2 cellular contexts compared by ENCODE assay signal in genomic region chr21:33657124-33657842, GRCh38.
TF ChIP-seq lines count a peak whose summit lies in the region.

No MANE protein-coding gene starts in this region.

TF ChIP-seq in liver, 16 proteins besides CTCF, POLR2A, EP300 and RAD21:
- TF ChIP-seq FOXA1 (IDR thresholded peaks at IDR 0.05) (no peak), ATF3 (IDR thresholded peaks at IDR 0.05) (no peak), JUND (IDR thresholded peaks at IDR 0.05) (no peak), EGR1 (IDR thresholded peaks at IDR 0.05; ENCODE audit: low read depth in 2 of 2) (peak in 1 of 2 donors; percentile 12), ZBTB33 (IDR thresholded peaks at IDR 0.05) (no peak), MAX (IDR thresholded peaks at IDR 0.05) (no peak), YY1 (IDR thresholded peaks at IDR 0.05) (no peak), FOXA2 (IDR thresholded peaks at IDR 0.05) (no peak), NR2F2 (IDR thresholded peaks at IDR 0.05) (peak; percentile 93), TAF1 (conservative IDR thresholded peaks at IDR 0.05) (no peak), HNF4A (conservative IDR thresholded peaks at IDR 0.05) (no peak), HNF4G (IDR thresholded peaks at IDR 0.05) (no peak), RXRA (IDR thresholded peaks at IDR 0.05) (peak; percentile 31 to 38)

TF ChIP-seq in HepG2, 621 proteins besides CTCF, POLR2A, EP300 and RAD21:
- no peak for TF ChIP-seq FUBP1 (CRISPR knock-in tag; IDR thresholded peaks at IDR 0.05; ENCODE audit: borderline replicate concordance)
- TF ChIP-seq ZNF331 (CRISPR knock-in tag; IDR thresholded peaks at IDR 0.05): no peak
- TF ChIP-seq BRF2 (CRISPR knock-in tag; IDR thresholded peaks at IDR 0.05): no peak
- TF ChIP-seq ZNF7 (CRISPR knock-in tag; IDR thresholded peaks at IDR 0.05): no peak
- TF ChIP-seq ZNF580 (CRISPR knock-in tag; IDR thresholded peaks at IDR 0.05; ENCODE audit: borderline replicate concordance, low read depth): no peak
- TF ChIP-seq TMF1 (CRISPR knock-in tag; IDR thresholded peaks at IDR 0.05; ENCODE audit: low read depth): no peak
- TF ChIP-seq GATAD2A (CRISPR knock-in tag; IDR thresholded peaks at IDR 0.05): no peak
- TF ChIP-seq ZNF3 (CRISPR knock-in tag; IDR thresholded peaks at IDR 0.05): no peak
- TF ChIP-seq ARNT2 (CRISPR knock-in tag; IDR thresholded peaks at IDR 0.05; ENCODE audit: low read depth): no peak
